Comparison of ENCODE assay signal across 31 cellular contexts in the genomic region with DNA sequence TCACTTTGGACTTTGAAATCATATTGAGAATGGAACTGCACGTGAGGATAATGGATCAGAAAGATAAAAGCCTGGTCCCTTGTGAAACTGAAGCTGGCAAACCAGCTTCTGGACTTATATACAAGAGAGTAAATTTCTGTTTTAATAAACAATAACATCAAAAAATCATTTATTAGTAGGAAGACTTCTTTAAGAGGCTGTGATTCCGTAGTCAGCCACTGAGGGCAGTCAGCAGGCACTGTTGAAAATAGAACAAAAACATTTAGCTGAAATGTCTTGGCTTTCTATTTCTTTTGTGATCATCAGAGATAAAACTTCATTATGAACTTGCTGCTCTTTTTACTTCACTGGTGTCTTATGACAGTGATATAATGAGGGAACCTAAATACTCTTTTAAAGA.
"Had no signal": no experiment of that assay in that cellular context is flagged by ENCODE, and none has a peak within 500 bp of the region (broad histone marks: within the 10 kb centered on the region; RNA-seq: fewer than 3 reads in every experiment).

No MANE protein-coding gene starts in this region.

- H3K27ac ChIP-seq: adrenal gland, body of pancreas, breast epithelium, Peyer's patch, SJSA1 had no signal

- H3K36me3 Mint-ChIP-seq: activated naive CD4-positive, alpha-beta T cell treated with anti-CD3 and anti-CD28 coated beads, Interleukin-2, amount 50 U/mL, for 72 hours had no signal

- H3K27ac Mint-ChIP-seq: activated CD4-positive, alpha-beta T cell treated with anti-CD3 and anti-CD28 coated beads, Interleukin-2, amount 10 ng/mL, durations not matched to agents 24 days and 14 days; activated CD8-positive, alpha-beta T cell treated with anti-CD3 and anti-CD28 coated beads for 36 hours; activated naive CD4-positive, alpha-beta T cell treated with anti-CD3 and anti-CD28 coated beads for 36 hours; activated naive CD4-positive, alpha-beta T cell treated with anti-CD3 and anti-CD28 coated beads, Interleukin-2, amount 50 U/mL, for 72 hours; activated T-cell treated with anti-CD3 and anti-CD28 coated beads, Interleukin-2, amount 50 U/mL, for 72 hours; activated T-helper 17 cell treated with anti-CD3 and anti-CD28 coated beads, Interleukin-2, amount 50 U/mL, for 72 hours; T-helper 1 cell treated with Interleukin-12 subunit alpha and Interleukin-12 subunit beta and Interleukin-4 antibody, amounts not matched to agents 30 μg/mL and 1 μg/mL, for 36 hours; T-helper 2 cell treated with Interferon-gamma antibody and Interleukin-4, amounts not matched to agents 5 μg/mL and 100 μg/mL, for 36 hours had no signal

- H3K9me3 Mint-ChIP-seq: activated naive CD4-positive, alpha-beta T cell treated with anti-CD3 and anti-CD28 coated beads for 36 hours; activated T-cell treated with anti-CD3 and anti-CD28 coated beads, Interleukin-2, amount 50 U/mL, for 72 hours had no signal

- H3K27me3 ChIP-seq: adrenal gland, body of pancreas, breast epithelium, Peyer's patch, SJSA1 had no signal

- H3K4me3 Mint-ChIP-seq: activated CD4-positive, alpha-beta T cell treated with anti-CD3 and anti-CD28 coated beads, Interleukin-2, amount 10 ng/mL, durations not matched to agents 24 days and 14 days; activated CD8-positive, alpha-beta T cell treated with anti-CD3 and anti-CD28 coated beads for 36 hours; activated naive CD4-positive, alpha-beta T cell treated with anti-CD3 and anti-CD28 coated beads for 36 hours; activated T-cell treated with anti-CD3 and anti-CD28 coated beads, Interleukin-2, amount 50 U/mL, for 72 hours; activated T-helper 17 cell treated with anti-CD3 and anti-CD28 coated beads, Interleukin-2, amount 50 U/mL, for 72 hours; T-helper 1 cell treated with Interleukin-12 subunit alpha and Interleukin-12 subunit beta and Interleukin-4 antibody, amounts not matched to agents 30 μg/mL and 1 μg/mL, for 36 hours; T-helper 2 cell treated with Interferon-gamma antibody and Interleukin-4, amounts not matched to agents 5 μg/mL and 100 μg/mL, for 36 hours had no signal

- DNase-seq: activated CD4-positive, alpha-beta T cell treated with anti-CD3 and anti-CD28 coated beads, Interleukin-2, amount 10 ng/mL, durations not matched to agents 24 days and 14 days; activated CD4-positive, alpha-beta T cell treated with anti-CD3 and anti-CD28 coated beads, Interleukin-2, amount 50 U/mL, for 4 hours; activated CD8-positive, alpha-beta T cell treated with anti-CD3 and anti-CD28 coated beads for 36 hours; activated gamma-delta T cell treated with Interleukin-2 at 50 U/mL for 16 hours; activated naive CD4-positive, alpha-beta T cell treated with anti-CD3 and anti-CD28 coated beads for 36 hours; activated T-cell treated with anti-CD3 and anti-CD28 coated beads, Interleukin-2, amount 50 U/mL, for 1 hour; activated T-cell treated with anti-CD3 and anti-CD28 coated beads, Interleukin-2, amount 50 U/mL, for 72 hours; adrenal gland; body of pancreas; NCI-H1092 treated with DMSO at 0.1 percent for 48 hours; NCI-H1417; NCI-H146; NCI-H187; NCI-H2029 treated with DMSO at 0.1 percent for 48 hours; NCI-H2107; NCI-H2171; NCI-H510A; NCI-H526; NCI-H748 treated with DMSO at 0.1 percent for 48 hours; NK-92 treated with Interleukin-12 subunit alpha and Interleukin-12 subunit beta, amount 100 ng/mL, for 24 hours; PC-3; Peyer's patch; RPMI8226; SHP77 treated with DMSO at 0.1 percent for 48 hours; SK-N-SH had no signal

- H3K4me2 ChIP-seq: SK-N-SH had no signal

- H3K9me3 ChIP-seq: adrenal gland, body of pancreas, breast epithelium, Peyer's patch, SJSA1, SK-N-SH had no signal

- H3K4me1 Mint-ChIP-seq: activated CD4-positive, alpha-beta T cell treated with anti-CD3 and anti-CD28 coated beads, Interleukin-2, amount 10 ng/mL, durations not matched to agents 24 days and 14 days; activated T-helper 17 cell treated with anti-CD3 and anti-CD28 coated beads, Interleukin-2, amount 50 U/mL, for 72 hours had no signal

- H3K4me3 ChIP-seq: adrenal gland, body of pancreas, breast epithelium, Peyer's patch, SJSA1 had no signal

- H3K9ac ChIP-seq: SK-N-SH had no signal

- H3K36me3 ChIP-seq: adrenal gland, breast epithelium, Peyer's patch, SJSA1 had no signal

- H3K27me3 Mint-ChIP-seq: activated CD4-positive, alpha-beta T cell treated with anti-CD3 and anti-CD28 coated beads, Interleukin-2, amount 10 ng/mL, durations not matched to agents 24 days and 14 days; activated T-helper 17 cell treated with anti-CD3 and anti-CD28 coated beads, Interleukin-2, amount 50 U/mL, for 72 hours had no signal

- H3K9me2 ChIP-seq: SK-N-SH had no signal

- H3K4me1 ChIP-seq: adrenal gland, body of pancreas, breast epithelium, Peyer's patch, SJSA1 had no signal
